In genomic region chr5:151156732-151157402, GRCh38 we compare ENCODE assay signal across 9 cellular contexts. TPM values are rescaled to one million over a fixed set of nuclear protein-coding genes. Genes with fewer than 3 reads are reported as not detected.
DNase-seq lines count a peak whose midpoint lies in the region; ATAC-seq, FAIRE-seq and TF ChIP-seq lines count a peak whose summit lies in the region.
"Had no signal": no experiment of that assay in that cellular context is flagged by ENCODE, and none has a peak within 500 bp of the region (broad histone marks: within the 10 kb centered on the region; RNA-seq: fewer than 3 reads in every experiment).

No MANE protein-coding gene starts in this region.

- H4K20me1 ChIP-seq in K562 (replicated peaks; ENCODE audit: control insufficient read depth, insufficient read depth, low read length) = no peaks in the 10 kb centered on the region

- in situ Hi-C loops in K562 (cut with MboI) = no loop called here

- TF ChIP-seq CTCF in K562 (IDR thresholded peaks at IDR 0.05 in 2 of 3, conservative IDR thresholded peaks at IDR 0.05 in 1 of 3; ENCODE audit: insufficient read depth in 2 of 3, low read depth in 1 of 3, low read length in 3 of 3) = no peak

- TF ChIP-seq RAD21 in K562 (CRISPR knock-in tag; conservative IDR thresholded peaks at IDR 0.05 in 1 of 2, IDR thresholded peaks at IDR 0.05 in 1 of 2) = no peak

- H3K4me3 ChIP-seq in MG63 (peak overlapping the region; percentile 84), K562 (peak overlapping the region; percentile 43)

- 28% methylated on average over 12 of the region's 17 CpGs for WGBS in K562 (ENCODE audit: insufficient coverage, low coverage, missing lambda C conversion rate)

- FAIRE-seq in K562 (lab: Jason Lieb, UNC) = no peak
- FAIRE-seq: colon had no signal

- peak overlapping the region; percentile 79 for H3K4me2 ChIP-seq in K562 (ENCODE audit: insufficient read depth, low read length)

- no peaks in the 10 kb centered on the region for H3K79me2 ChIP-seq in K562 (ENCODE audit: control insufficient read depth, insufficient read depth, low read length)

- H3K9ac ChIP-seq in K562 (ENCODE audit: insufficient read depth in 1 of 2, low read depth in 2 of 2, low read length in 2 of 2) = peak overlapping the region in 1 of 2 experiments; percentile 88; a peak in 2 of 4 replicates

- no peak overlapping the region for H3K27ac ChIP-seq in K562 (ENCODE audit: extremely low read depth, low read depth, low read length)
- peak overlapping the region; percentile 77 for H3K27ac ChIP-seq in layer of hippocampus (ENCODE audit: low read depth, low read length)
- peak overlapping the region; percentile 19 for H3K27ac ChIP-seq in substantia nigra (ENCODE audit: low read depth, low read length, poor library complexity, severe bottlenecking)

- DNase-seq in NCI-H146 (lab: John Stamatoyannopoulos, UW) (peak; percentile 9), NCI-H146 treated with DMSO at 0.1 percent for 48 hours (lab: John Stamatoyannopoulos, UW; ENCODE audit: unreplicated experiment) (no peak), MG63 (peak; percentile 60), K562 (ENCODE audit: extremely low read depth in 1 of 4, low spot score in 3 of 4) (peak in 1 of 4 experiments; percentile 21), substantia nigra (lab: John Stamatoyannopoulos, UW) (peak in 1 of 49 donors; percentile 77), NCI-H2107 (lab: John Stamatoyannopoulos, UW) (no peak)

- peaks cover 24 to 25% of the 10 kb centered on the region in 2 experiments for H3K4me1 ChIP-seq in K562 (replicated peaks in 1 of 2; ENCODE audit: control insufficient read depth in 2 of 2, insufficient read depth in 2 of 2, low read length in 2 of 2)

- CTCF ChIA-PET in K562 (lab: Yijun Ruan, JAX; ENCODE audit: low intra/inter-chr PET ratio) = interaction anchor here (1.2 kb wide), 1 partner anchor 31 kb away, joined by 3 read pairs; no protein-coding TSS in a partner anchor

- POLR2A ChIA-PET in K562 (lab: Yijun Ruan, JAX) = interaction anchor here (0.6 to 1.5 kb wide), 6 partner anchors 9 to 105 kb away, joined by 3 to 10 read pairs (median 3); partner anchors contain the start of gene TNIP1

- no peak for TF ChIP-seq POLR2A in K562 (conservative IDR thresholded peaks at IDR 0.05)

- no peak for TF ChIP-seq EP300 in K562 (IDR thresholded peaks at IDR 0.05; ENCODE audit: low read length)

- peak; percentile 4; the same call in 2 of the 3 replicates for ATAC-seq in K562
- ATAC-seq in HG02798 (IDR thresholded peaks at IDR 0.05; ENCODE audit: poor library complexity, unreplicated experiment) = no peak

- H3K9me3 ChIP-seq in MG63 (no peaks in the 10 kb centered on the region), K562 (replicated peaks; ENCODE audit: control insufficient read depth, insufficient read depth, low read depth, low read length) (no peaks in the 10 kb centered on the region)

- H2AFZ ChIP-seq in K562 (ENCODE audit: low read depth, low read length) = no peak overlapping the region

- BruUV-seq in K562 (replicated peaks; lab: Mats Ljungman, UMichigan) = TSS peak; percentile 34

- peaks cover 20% of the 10 kb centered on the region for H3K36me3 ChIP-seq in MG63
- H3K36me3 ChIP-seq in K562 (ENCODE audit: control insufficient read depth, insufficient read depth, low read length) = no peaks in the 10 kb centered on the region

- H3K9me1 ChIP-seq in K562 (ENCODE audit: control insufficient read depth, insufficient read depth, low read length) = no peaks in the 10 kb centered on the region

- no peaks in the 10 kb centered on the region for H3K27me3 ChIP-seq in MG63
- H3K27me3 ChIP-seq in K562 (ENCODE audit: control insufficient read depth in 2 of 2, insufficient read depth in 2 of 2, low read length in 2 of 2) = peaks cover 0 to 2% of the 10 kb centered on the region in 2 experiments; a peak in 1 of 5 replicates
- no peaks in the 10 kb centered on the region for H3K27me3 ChIP-seq in layer of hippocampus (ENCODE audit: control insufficient read depth, insufficient read depth, low read length)

- intact Hi-C loops in K562 (cut with micrococcal nuclease) = no loop called here

TF ChIP-seq in K562, 482 proteins besides CTCF, POLR2A, EP300 and RAD21 (continues in another document):
- TF ChIP-seq ZFP36 (IDR thresholded peaks at IDR 0.05; ENCODE audit: low read depth, low read length, partially characterized antibody) = peak; percentile 63
- TF ChIP-seq ZNF589 (CRISPR knock-in tag; IDR thresholded peaks at IDR 0.05; ENCODE audit: low read depth) = no peak
- TF ChIP-seq SFPQ (IDR thresholded peaks at IDR 0.05; ENCODE audit: low read depth, low read length) = no peak
- no peak for TF ChIP-seq ELF2 (CRISPR knock-in tag; IDR thresholded peaks at IDR 0.05)
- TF ChIP-seq E2F4 (CRISPR knock-in tag; IDR thresholded peaks at IDR 0.05; ENCODE audit: low read depth) = no peak
- TF ChIP-seq HDAC6 (IDR thresholded peaks at IDR 0.05; ENCODE audit: low read depth, low read length) = no peak
- no peak for TF ChIP-seq HNRNPUL1 (IDR thresholded peaks at IDR 0.05; ENCODE audit: low read length)
- TF ChIP-seq NFIC (IDR thresholded peaks at IDR 0.05) = no peak
- TF ChIP-seq WHSC1 (IDR thresholded peaks at IDR 0.05; ENCODE audit: low read length) = no peak
- TF ChIP-seq NEUROD1 (IDR thresholded peaks at IDR 0.05; ENCODE audit: borderline replicate concordance, low read depth, low read length, partially characterized antibody) = no peak
- TF ChIP-seq DIDO1 (tag; IDR thresholded peaks at IDR 0.05; ENCODE audit: low read depth) = no peak
- no peak for TF ChIP-seq PRPF4 (IDR thresholded peaks at IDR 0.05; ENCODE audit: insufficient read depth, low read depth, low read length, poor library complexity, severe bottlenecking)
- TF ChIP-seq GTF2B (IDR thresholded peaks at IDR 0.05; ENCODE audit: extremely low read depth, insufficient read length) = no peak

RNA-seq across cellular contexts. Expression of gene ANXA6, which starts 0.7 kb away (rescaled TPM):
- 222 and 331 TPM in 2 replicates for total RNA-seq in MG63 (2014; rRNA removed; shearing (Covaris generic); ENCODE audit: low replicate concordance)
- 14.4 and 15.9 TPM in 2 replicates for total RNA-seq in K562 (2011; cell fraction: chromatin; rRNA removed; ENCODE audit: low replicate concordance)
- total RNA-seq in K562 (2011; cell fraction: nucleolus; rRNA removed) = 6.0 and 8.9 TPM in 2 replicates
- 11.6 and 11.7 TPM in 2 replicates for total RNA-seq in K562 (2011; cell fraction: nucleoplasm; rRNA removed)
- total RNA-seq in K562 (2014; rRNA removed) (8.1 and 11.8 TPM in 2 replicates), K562 (2014; rRNA removed; fragmentation: Illumina TruSeq; extraction: Trizol) (7.8 and 9.6 TPM in 2 replicates), K562 (2015; rRNA removed; fragmentation: Illumina TruSeq; extraction: Trizol) (12.0 and 13.2 TPM in 2 replicates), K562 (2021) (11.6 and 12.0 TPM in 2 replicates)
- polyA plus RNA-seq in K562 (2011; rRNA removed) (8.1 and 27.2 TPM in 2 replicates), K562 (2014; fragmentation: Illumina TruSeq; extraction: Trizol) (10.1 and 10.4 TPM in 2 replicates), K562 (2014; fragmentation: Nextera tagmentation; extraction: Ambion mirVana) (1 to 10 TPM in 1 of 2 experiments, under 1 TPM in 1; 0.70 to 1.9 TPM), K562 (2014; rRNA removed) (8.3 and 8.8 TPM in 2 replicates)
- polyA plus RNA-seq in K562 (2011; cell fraction: cytosol; rRNA removed) = 7.1 and 33.5 TPM in 2 replicates
- polyA plus RNA-seq in K562 (2011; cell fraction: nucleus; rRNA removed) = 5.0 and 18.8 TPM in 2 replicates
- 13.5 and 16.9 TPM in 2 replicates for polyA plus RNA-seq in K562 (2012)
- 11.3 and 36.0 TPM in 2 replicates for polyA minus RNA-seq in K562 (2011; rRNA and poly(A)+ RNA removed)
- 5.2 and 14.0 TPM in 2 replicates for polyA minus RNA-seq in K562 (2011; cell fraction: cytosol; rRNA and poly(A)+ RNA removed)
- polyA minus RNA-seq in K562 (2011; cell fraction: nucleus; rRNA and poly(A)+ RNA removed) = 6.1 and 27.3 TPM in 2 replicates

Comparison
In these comparisons a context has a peak if more than half of its experiments do, and no peak if none do; other contexts are left out.
1. DNase-seq: peak in NCI-H146 (single experiment) and MG63 (single experiment); none in NCI-H146 treated with DMSO at 0.1 percent for 48 hours (single experiment) and NCI-H2107 (single experiment).
2. RNA of gene ANXA6, which starts 0.7 kb away (total RNA-seq): 222 to 331 TPM in MG63; 6.0 to 15.9 TPM in K562; every median in the first group is over 10 times any median in the second.